In the genomic region with DNA sequence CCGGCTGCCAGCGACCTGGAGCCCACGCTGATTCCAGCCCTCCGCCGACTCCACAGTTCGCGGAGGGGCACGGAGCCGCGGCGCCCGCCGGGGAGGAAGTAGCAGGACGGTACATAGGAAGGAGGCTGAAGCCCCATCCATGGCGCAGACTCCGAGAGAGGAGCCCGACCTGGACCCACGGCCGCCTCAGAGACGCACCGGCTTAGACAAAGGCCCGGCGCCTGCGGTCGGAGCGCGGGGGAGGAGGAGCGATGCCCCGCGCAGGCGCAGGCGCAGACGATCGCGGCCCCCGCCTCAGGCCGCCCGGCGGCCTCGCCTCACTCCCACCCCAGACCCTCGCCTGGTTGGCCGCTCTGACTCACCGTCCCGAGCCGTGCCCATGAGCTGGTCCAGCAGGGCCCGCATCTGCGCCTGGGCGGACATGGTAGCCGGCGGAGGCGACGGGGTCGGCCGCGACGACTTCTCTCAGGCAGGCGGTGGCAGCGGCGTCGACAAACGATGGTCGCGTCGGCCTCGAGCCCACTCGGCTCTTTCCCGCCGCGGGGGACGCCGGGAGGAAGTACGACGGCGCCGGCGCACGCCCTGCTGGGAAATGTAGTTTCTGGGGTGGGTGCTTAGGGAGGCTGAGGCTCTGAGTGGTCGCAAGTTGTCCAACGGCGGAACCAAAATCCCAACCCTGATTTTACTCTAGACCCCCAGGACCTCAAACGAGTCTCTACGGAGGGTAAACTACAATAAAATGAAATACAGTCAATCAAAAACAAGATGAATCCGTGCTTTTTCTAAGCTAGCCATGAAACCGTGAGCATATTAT, we compare ENCODE assay signal across 1 cellular context.
A peak's percentile ranks its signal among the peaks of the same experiment; 100 is the strongest.
TF ChIP-seq lines count a peak whose summit lies in the region.

A gene with protein sequence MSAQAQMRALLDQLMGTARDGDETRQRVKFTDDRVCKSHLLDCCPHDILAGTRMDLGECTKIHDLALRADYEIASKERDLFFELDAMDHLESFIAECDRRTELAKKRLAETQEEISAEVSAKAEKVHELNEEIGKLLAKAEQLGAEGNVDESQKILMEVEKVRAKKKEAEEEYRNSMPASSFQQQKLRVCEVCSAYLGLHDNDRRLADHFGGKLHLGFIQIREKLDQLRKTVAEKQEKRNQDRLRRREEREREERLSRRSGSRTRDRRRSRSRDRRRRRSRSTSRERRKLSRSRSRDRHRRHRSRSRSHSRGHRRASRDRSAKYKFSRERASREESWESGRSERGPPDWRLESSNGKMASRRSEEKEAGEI (minus strand): TSS at position 533 of the 814 bp plus-strand sequence. CDS start 110 bp downstream, at position 423.

TF ChIP-seq in K562, 482 proteins besides CTCF, POLR2A, EP300 and RAD21 (continued from another document and continues in another):
- TF ChIP-seq, protein P1, sequence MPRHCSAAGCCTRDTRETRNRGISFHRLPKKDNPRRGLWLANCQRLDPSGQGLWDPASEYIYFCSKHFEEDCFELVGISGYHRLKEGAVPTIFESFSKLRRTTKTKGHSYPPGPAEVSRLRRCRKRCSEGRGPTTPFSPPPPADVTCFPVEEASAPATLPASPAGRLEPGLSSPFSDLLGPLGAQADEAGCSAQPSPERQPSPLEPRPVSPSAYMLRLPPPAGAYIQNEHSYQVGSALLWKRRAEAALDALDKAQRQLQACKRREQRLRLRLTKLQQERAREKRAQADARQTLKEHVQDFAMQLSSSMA (CRISPR knock-in tag; IDR thresholded peaks at IDR 0.05) = no peak
- TF ChIP-seq CREM (IDR thresholded peaks at IDR 0.05; ENCODE audit: low read depth) (peak; percentile 98), SUPT5H (IDR thresholded peaks at IDR 0.05) (peak; percentile 99), NR2C2 (CRISPR knock-in tag; IDR thresholded peaks at IDR 0.05) (peak; percentile 61; the same call in 1 of the 2 replicates), NR2C2 (tag; IDR thresholded peaks at IDR 0.05) (peak; percentile 69; the same call in 1 of the 2 replicates), HMG20A (CRISPR knock-in tag; conservative IDR thresholded peaks at IDR 0.05) (no peak), PHB2 (IDR thresholded peaks at IDR 0.05; ENCODE audit: low read depth) (no peak), ZNF586 (CRISPR knock-in tag; conservative IDR thresholded peaks at IDR 0.05) (no peak), MXI1 (IDR thresholded peaks at IDR 0.05; ENCODE audit: low read depth, low read length) (no peak), GTF2E2 (tag; IDR thresholded peaks at IDR 0.05) (0 out of 2 replicates have a peak, but pooled peaks have one; percentile 20), NR4A1 (CRISPR knock-in tag; IDR thresholded peaks at IDR 0.05) (no peak), NR4A1 (tag; IDR thresholded peaks at IDR 0.05) (no peak), NCOA6 (IDR thresholded peaks at IDR 0.05) (no peak), TEAD2 (tag; IDR thresholded peaks at IDR 0.05) (no peak), HLTF (IDR thresholded peaks at IDR 0.05) (peak; percentile 34; the same call in 1 of the 2 replicates), SRF (CRISPR knock-in tag; IDR thresholded peaks at IDR 0.05) (0 out of 4 replicates have a peak, but pooled peaks of 1 of the 2 experiments have one; percentile 12), ZNF668 (CRISPR knock-in tag; IDR thresholded peaks at IDR 0.05) (peak; percentile 15; the same call in 1 of the 2 replicates), ZNF324 (CRISPR knock-in tag; IDR thresholded peaks at IDR 0.05) (no peak), POLR2AphosphoS2 (IDR thresholded peaks at IDR 0.05; ENCODE audit: low read length) (peak; percentile 60; the same call in 1 of the 2 replicates), HDGF (IDR thresholded peaks at IDR 0.05) (no peak), ZNF124 (CRISPR knock-in tag; IDR thresholded peaks at IDR 0.05) (peak; percentile 66; the same call in 1 of the 2 replicates), TCF7 (IDR thresholded peaks at IDR 0.05; ENCODE audit: borderline replicate concordance) (no peak; the same call in 1 of the 2 replicates), TAF15 (IDR thresholded peaks at IDR 0.05; ENCODE audit: low read depth, low read length) (no peak), NONO (IDR thresholded peaks at IDR 0.05; ENCODE audit: low read depth in 2 of 2, low read length in 1 of 2) (peak; percentile 91 to 92; a peak in 3 of 4 replicates), FOXP1 (CRISPR knock-in tag; IDR thresholded peaks at IDR 0.05) (peak; percentile 94), KLF10 (CRISPR knock-in tag; IDR thresholded peaks at IDR 0.05) (no peak), TCFL5 (CRISPR knock-in tag; conservative IDR thresholded peaks at IDR 0.05) (no peak), ZNF384 (IDR thresholded peaks at IDR 0.05; ENCODE audit: low read depth, low read length) (0 out of 2 replicates have a peak, but pooled peaks have one; percentile 5), KLF6 (CRISPR knock-in tag; IDR thresholded peaks at IDR 0.05; ENCODE audit: borderline replicate concordance) (no peak; the same call in 1 of the 2 replicates), PHF8 (IDR thresholded peaks at IDR 0.05; ENCODE audit: borderline replicate concordance, low read length) (peak; percentile 100), CHD1 (IDR thresholded peaks at IDR 0.05; ENCODE audit: low read length) (peak; percentile 42), SPI1 (IDR thresholded peaks at IDR 0.05; ENCODE audit: borderline replicate concordance, low read depth, low read length) (peak; percentile 39; the same call in 1 of the 2 replicates), SIRT6 (IDR thresholded peaks at IDR 0.05; ENCODE audit: low read depth, low read length) (no peak), MYC (IDR thresholded peaks at IDR 0.05; ENCODE audit: low read depth, low read length) (no peak; the same call in none of the 2 replicates), MYC (CRISPR knock-in tag; IDR thresholded peaks at IDR 0.05; ENCODE audit: borderline replicate concordance, low read depth) (peak; percentile 29; the same call in 1 of the 2 replicates), SREBF1 (IDR thresholded peaks at IDR 0.05; ENCODE audit: borderline replicate concordance, low read depth, low read length) (no peak), KDM4B (IDR thresholded peaks at IDR 0.05; ENCODE audit: borderline replicate concordance in 2 of 2, low read depth in 1 of 2) (peak in 1 of 2 experiments; percentile 82; a peak in 2 of 4 replicates), POLR2G (IDR thresholded peaks at IDR 0.05; ENCODE audit: low read depth, low read length) (peak; percentile 99), SMARCA4 (IDR thresholded peaks at IDR 0.05) (no peak), ZNF830 (CRISPR knock-in tag; IDR thresholded peaks at IDR 0.05) (peak; percentile 73; the same call in 1 of the 2 replicates), TAF9B (IDR thresholded peaks at IDR 0.05; ENCODE audit: partially characterized antibody) (peak; percentile 22), CEBPB (tag; IDR thresholded peaks at IDR 0.05) (no peak)
- TF ChIP-seq, protein P2, sequence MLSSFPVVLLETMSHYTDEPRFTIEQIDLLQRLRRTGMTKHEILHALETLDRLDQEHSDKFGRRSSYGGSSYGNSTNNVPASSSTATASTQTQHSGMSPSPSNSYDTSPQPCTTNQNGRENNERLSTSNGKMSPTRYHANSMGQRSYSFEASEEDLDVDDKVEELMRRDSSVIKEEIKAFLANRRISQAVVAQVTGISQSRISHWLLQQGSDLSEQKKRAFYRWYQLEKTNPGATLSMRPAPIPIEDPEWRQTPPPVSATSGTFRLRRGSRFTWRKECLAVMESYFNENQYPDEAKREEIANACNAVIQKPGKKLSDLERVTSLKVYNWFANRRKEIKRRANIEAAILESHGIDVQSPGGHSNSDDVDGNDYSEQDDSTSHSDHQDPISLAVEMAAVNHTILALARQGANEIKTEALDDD (IDR thresholded peaks at IDR 0.05) = no peak
- TF ChIP-seq, protein P3, sequence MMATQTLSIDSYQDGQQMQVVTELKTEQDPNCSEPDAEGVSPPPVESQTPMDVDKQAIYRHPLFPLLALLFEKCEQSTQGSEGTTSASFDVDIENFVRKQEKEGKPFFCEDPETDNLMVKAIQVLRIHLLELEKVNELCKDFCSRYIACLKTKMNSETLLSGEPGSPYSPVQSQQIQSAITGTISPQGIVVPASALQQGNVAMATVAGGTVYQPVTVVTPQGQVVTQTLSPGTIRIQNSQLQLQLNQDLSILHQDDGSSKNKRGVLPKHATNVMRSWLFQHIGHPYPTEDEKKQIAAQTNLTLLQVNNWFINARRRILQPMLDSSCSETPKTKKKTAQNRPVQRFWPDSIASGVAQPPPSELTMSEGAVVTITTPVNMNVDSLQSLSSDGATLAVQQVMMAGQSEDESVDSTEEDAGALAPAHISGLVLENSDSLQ (IDR thresholded peaks at IDR 0.05) = no peak
- TF ChIP-seq, protein P4, sequence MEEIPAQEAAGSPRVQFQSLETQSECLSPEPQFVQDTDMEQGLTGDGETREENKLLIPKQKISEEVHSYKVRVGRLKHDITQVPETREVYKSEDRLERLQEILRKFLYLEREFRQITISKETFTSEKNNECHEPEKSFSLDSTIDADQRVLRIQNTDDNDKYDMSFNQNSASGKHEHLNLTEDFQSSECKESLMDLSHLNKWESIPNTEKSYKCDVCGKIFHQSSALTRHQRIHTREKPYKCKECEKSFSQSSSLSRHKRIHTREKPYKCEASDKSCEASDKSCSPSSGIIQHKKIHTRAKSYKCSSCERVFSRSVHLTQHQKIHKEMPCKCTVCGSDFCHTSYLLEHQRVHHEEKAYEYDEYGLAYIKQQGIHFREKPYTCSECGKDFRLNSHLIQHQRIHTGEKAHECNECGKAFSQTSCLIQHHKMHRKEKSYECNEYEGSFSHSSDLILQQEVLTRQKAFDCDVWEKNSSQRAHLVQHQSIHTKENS (CRISPR knock-in tag; IDR thresholded peaks at IDR 0.05) = no peak
- TF ChIP-seq, protein P5, sequence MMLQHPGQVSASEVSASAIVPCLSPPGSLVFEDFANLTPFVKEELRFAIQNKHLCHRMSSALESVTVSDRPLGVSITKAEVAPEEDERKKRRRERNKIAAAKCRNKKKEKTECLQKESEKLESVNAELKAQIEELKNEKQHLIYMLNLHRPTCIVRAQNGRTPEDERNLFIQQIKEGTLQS (IDR thresholded peaks at IDR 0.05) = peak; percentile 46
- TF ChIP-seq, protein P5 (CRISPR knock-in tag; conservative IDR thresholded peaks at IDR 0.05) = peak; percentile 77; the same call in 1 of the 2 replicates
- TF ChIP-seq, protein P6, sequence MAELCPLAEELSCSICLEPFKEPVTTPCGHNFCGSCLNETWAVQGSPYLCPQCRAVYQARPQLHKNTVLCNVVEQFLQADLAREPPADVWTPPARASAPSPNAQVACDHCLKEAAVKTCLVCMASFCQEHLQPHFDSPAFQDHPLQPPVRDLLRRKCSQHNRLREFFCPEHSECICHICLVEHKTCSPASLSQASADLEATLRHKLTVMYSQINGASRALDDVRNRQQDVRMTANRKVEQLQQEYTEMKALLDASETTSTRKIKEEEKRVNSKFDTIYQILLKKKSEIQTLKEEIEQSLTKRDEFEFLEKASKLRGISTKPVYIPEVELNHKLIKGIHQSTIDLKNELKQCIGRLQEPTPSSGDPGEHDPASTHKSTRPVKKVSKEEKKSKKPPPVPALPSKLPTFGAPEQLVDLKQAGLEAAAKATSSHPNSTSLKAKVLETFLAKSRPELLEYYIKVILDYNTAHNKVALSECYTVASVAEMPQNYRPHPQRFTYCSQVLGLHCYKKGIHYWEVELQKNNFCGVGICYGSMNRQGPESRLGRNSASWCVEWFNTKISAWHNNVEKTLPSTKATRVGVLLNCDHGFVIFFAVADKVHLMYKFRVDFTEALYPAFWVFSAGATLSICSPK (IDR thresholded peaks at IDR 0.05; ENCODE audit: borderline replicate concordance) = no peak
- TF ChIP-seq, protein P7, sequence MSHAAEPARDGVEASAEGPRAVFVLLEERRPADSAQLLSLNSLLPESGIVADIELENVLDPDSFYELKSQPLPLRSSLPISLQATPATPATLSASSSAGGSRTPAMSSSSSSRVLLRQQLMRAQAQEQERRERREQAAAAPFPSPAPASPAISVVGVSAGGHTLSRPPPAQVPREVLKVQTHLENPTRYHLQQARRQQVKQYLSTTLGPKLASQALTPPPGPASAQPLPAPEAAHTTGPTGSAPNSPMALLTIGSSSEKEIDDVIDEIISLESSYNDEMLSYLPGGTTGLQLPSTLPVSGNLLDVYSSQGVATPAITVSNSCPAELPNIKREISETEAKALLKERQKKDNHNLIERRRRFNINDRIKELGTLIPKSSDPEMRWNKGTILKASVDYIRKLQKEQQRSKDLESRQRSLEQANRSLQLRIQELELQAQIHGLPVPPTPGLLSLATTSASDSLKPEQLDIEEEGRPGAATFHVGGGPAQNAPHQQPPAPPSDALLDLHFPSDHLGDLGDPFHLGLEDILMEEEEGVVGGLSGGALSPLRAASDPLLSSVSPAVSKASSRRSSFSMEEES (CRISPR knock-in tag; IDR thresholded peaks at IDR 0.05) = no peak
- TF ChIP-seq, protein P8, sequence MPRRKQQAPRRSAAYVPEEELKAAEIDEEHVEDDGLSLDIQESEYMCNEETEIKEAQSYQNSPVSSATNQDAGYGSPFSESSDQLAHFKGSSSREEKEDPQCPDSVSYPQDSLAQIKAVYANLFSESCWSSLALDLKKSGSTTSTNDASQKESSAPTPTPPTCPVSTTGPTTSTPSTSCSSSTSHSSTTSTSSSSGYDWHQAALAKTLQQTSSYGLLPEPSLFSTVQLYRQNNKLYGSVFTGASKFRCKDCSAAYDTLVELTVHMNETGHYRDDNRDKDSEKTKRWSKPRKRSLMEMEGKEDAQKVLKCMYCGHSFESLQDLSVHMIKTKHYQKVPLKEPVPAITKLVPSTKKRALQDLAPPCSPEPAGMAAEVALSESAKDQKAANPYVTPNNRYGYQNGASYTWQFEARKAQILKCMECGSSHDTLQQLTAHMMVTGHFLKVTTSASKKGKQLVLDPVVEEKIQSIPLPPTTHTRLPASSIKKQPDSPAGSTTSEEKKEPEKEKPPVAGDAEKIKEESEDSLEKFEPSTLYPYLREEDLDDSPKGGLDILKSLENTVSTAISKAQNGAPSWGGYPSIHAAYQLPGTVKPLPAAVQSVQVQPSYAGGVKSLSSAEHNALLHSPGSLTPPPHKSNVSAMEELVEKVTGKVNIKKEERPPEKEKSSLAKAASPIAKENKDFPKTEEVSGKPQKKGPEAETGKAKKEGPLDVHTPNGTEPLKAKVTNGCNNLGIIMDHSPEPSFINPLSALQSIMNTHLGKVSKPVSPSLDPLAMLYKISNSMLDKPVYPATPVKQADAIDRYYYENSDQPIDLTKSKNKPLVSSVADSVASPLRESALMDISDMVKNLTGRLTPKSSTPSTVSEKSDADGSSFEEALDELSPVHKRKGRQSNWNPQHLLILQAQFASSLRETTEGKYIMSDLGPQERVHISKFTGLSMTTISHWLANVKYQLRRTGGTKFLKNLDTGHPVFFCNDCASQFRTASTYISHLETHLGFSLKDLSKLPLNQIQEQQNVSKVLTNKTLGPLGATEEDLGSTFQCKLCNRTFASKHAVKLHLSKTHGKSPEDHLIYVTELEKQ (CRISPR knock-in tag; IDR thresholded peaks at IDR 0.05) = no peak
- TF ChIP-seq, protein P9, sequence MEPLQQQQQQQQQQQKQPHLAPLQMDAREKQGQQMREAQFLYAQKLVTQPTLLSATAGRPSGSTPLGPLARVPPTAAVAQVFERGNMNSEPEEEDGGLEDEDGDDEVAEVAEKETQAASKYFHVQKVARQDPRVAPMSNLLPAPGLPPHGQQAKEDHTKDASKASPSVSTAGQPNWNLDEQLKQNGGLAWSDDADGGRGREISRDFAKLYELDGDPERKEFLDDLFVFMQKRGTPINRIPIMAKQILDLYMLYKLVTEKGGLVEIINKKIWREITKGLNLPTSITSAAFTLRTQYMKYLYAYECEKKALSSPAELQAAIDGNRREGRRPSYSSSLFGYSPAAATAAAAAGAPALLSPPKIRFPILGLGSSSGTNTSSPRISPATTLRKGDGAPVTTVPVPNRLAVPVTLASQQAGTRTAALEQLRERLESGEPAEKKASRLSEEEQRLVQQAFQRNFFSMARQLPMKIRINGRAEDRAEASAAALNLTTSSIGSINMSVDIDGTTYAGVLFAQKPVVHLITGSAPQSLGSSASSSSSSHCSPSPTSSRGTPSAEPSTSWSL (CRISPR knock-in tag; IDR thresholded peaks at IDR 0.05; ENCODE audit: borderline replicate concordance) = 0 out of 2 replicates have a peak, but pooled peaks have one; percentile 53
